39 cellular contexts compared by ENCODE assay signal in the genomic region with DNA sequence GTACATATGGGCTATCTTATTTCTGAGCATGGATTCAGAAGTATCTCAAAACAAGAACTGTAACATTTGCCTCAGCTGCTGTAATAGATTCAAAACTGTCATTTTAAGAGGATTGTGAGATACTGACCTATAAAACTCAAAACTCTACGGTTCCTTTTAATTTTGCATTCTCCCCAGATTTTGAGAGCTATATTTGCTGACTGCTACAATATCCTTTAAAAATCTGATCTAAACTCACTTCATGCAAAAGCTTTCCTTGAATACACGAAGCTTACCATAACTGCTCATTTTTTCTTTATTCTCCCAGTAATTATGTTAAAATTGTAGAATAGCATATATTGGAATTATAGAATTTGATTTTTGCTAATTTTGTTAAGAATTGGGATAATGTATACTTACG.
"Had no signal": no experiment of that assay in that cellular context is flagged by ENCODE, and none has a peak within 500 bp of the region (broad histone marks: within the 10 kb centered on the region; RNA-seq: fewer than 3 reads in every experiment).

No MANE protein-coding gene starts in this region.

- H3K4me3 Mint-ChIP-seq: activated naive CD4-positive, alpha-beta T cell treated with anti-CD3 and anti-CD28 coated beads for 36 hours; activated naive CD4-positive, alpha-beta T cell treated with anti-CD3 and anti-CD28 coated beads, Interleukin-2, amount 50 U/mL, for 24 hours; activated naive CD8-positive, alpha-beta T cell; activated naive CD8-positive, alpha-beta T cell treated with anti-CD3 and anti-CD28 coated beads for 36 hours; activated naive CD8-positive, alpha-beta T cell treated with anti-CD3 and anti-CD28 coated beads, Interleukin-2, amount 10 ng/mL, durations not matched to agents 7 days and 5 days; activated naive CD8-positive, alpha-beta T cell treated with anti-CD3 and anti-CD28 coated beads, Interleukin-2, amount 50 U/mL, for 24 hours; activated T-cell treated with anti-CD3 and anti-CD28 coated beads, Interleukin-2, amount 50 U/mL, for 24 hours; activated T-cell treated with anti-CD3 and anti-CD28 coated beads, Interleukin-2, amount 50 U/mL, for 4 hours; activated T-cell treated with anti-CD3 and anti-CD28 coated beads, Interleukin-2, amount 50 U/mL, for 72 hours; activated T-helper 1 cell treated with anti-CD3 and anti-CD28 coated beads, Interleukin-12 subunit alpha, Interleukin-12 subunit beta, Interleukin-2, Interleukin-4 antibody, amounts not matched to agents 30 ng/mL and 10 ng/mL and 1 ng/mL, durations not matched to agents 14 hours and 24 hours and 36 hours; activated T-helper 17 cell treated with anti-CD3 and anti-CD28 coated beads, Interleukin-2, amount 50 U/mL, for 72 hours; brain; central memory CD8-positive, alpha-beta T cell had no signal

- DNase-seq: activated effector memory CD4-positive, alpha-beta T cell treated with anti-CD3 and anti-CD28 coated beads, Interleukin-2, amount 50 U/mL, for 16 hours; activated effector memory CD4-positive, alpha-beta T cell treated with Interleukin-2 at 50 U/mL for 16 hours; activated gamma-delta T cell; activated gamma-delta T cell treated with Interleukin-2 at 50 U/mL for 16 hours; activated naive CD4-positive, alpha-beta T cell; activated naive CD4-positive, alpha-beta T cell treated with anti-CD3 and anti-CD28 coated beads for 36 hours; activated naive CD4-positive, alpha-beta T cell treated with anti-CD3 and anti-CD28 coated beads, Interleukin-2, amount 50 U/mL, for 16 hours; activated naive CD4-positive, alpha-beta T cell treated with Interleukin-2 at 50 U/mL for 16 hours; activated naive CD8-positive, alpha-beta T cell treated with anti-CD3 and anti-CD28 coated beads for 36 hours; activated naive CD8-positive, alpha-beta T cell treated with anti-CD3 and anti-CD28 coated beads, Interleukin-2, amount 10 ng/mL, durations not matched to agents 7 days and 5 days; activated naive CD8-positive, alpha-beta T cell treated with anti-CD3 and anti-CD28 coated beads, Interleukin-2, amount 50 U/mL, for 24 hours; activated T-cell treated with anti-CD3 and anti-CD28 coated beads, Interleukin-2, amount 50 U/mL, for 1 hour; activated T-cell treated with anti-CD3 and anti-CD28 coated beads, Interleukin-2, amount 50 U/mL, for 24 hours; activated T-cell treated with anti-CD3 and anti-CD28 coated beads, Interleukin-2, amount 50 U/mL, for 4 hours; activated T-cell treated with anti-CD3 and anti-CD28 coated beads, Interleukin-2, amount 50 U/mL, for 48 hours; activated T-cell treated with anti-CD3 and anti-CD28 coated beads, Interleukin-2, amount 50 U/mL, for 72 hours; adrenal gland; amniotic stem cell; amygdala; anterior cingulate cortex; aorta; body of pancreas; brain microvascular endothelial cell; caudate nucleus; central memory CD4-positive, alpha-beta T cell; cerebellar nuclear complex had no signal

- H3K27ac Mint-ChIP-seq: activated naive CD4-positive, alpha-beta T cell treated with anti-CD3 and anti-CD28 coated beads for 36 hours; activated naive CD4-positive, alpha-beta T cell treated with anti-CD3 and anti-CD28 coated beads, Interleukin-2, amount 50 U/mL, for 24 hours; activated naive CD4-positive, alpha-beta T cell treated with anti-CD3 and anti-CD28 coated beads, Interleukin-2, amount 50 U/mL, for 72 hours; activated naive CD8-positive, alpha-beta T cell; activated naive CD8-positive, alpha-beta T cell treated with anti-CD3 and anti-CD28 coated beads for 36 hours; activated naive CD8-positive, alpha-beta T cell treated with anti-CD3 and anti-CD28 coated beads, Interleukin-2, amount 10 ng/mL, durations not matched to agents 7 days and 5 days; activated naive CD8-positive, alpha-beta T cell treated with anti-CD3 and anti-CD28 coated beads, Interleukin-2, amount 50 U/mL, for 24 hours; activated T-cell treated with anti-CD3 and anti-CD28 coated beads, Interleukin-2, amount 50 U/mL, for 24 hours; activated T-cell treated with anti-CD3 and anti-CD28 coated beads, Interleukin-2, amount 50 U/mL, for 72 hours; activated T-helper 1 cell treated with anti-CD3 and anti-CD28 coated beads, Interleukin-12 subunit alpha, Interleukin-12 subunit beta, Interleukin-2, Interleukin-4 antibody, amounts not matched to agents 30 ng/mL and 10 ng/mL and 1 ng/mL, durations not matched to agents 14 hours and 24 hours and 36 hours; activated T-helper 17 cell treated with anti-CD3 and anti-CD28 coated beads, Interleukin-2, amount 50 U/mL, for 72 hours; activated T-helper 2 cell treated with anti-CD3 and anti-CD28 coated beads, Interferon-gamma antibody, Interleukin-2, Interleukin-4, amounts not matched to agents 10 μg/mL and 5 μg/mL and 100 μg/mL, durations not matched to agents 14 hours and 24 hours and 36 hours; brain had no signal

- H3K9me3 Mint-ChIP-seq: activated naive CD4-positive, alpha-beta T cell treated with anti-CD3 and anti-CD28 coated beads, Interleukin-2, amount 50 U/mL, for 24 hours; activated naive CD8-positive, alpha-beta T cell treated with anti-CD3 and anti-CD28 coated beads, Interleukin-2, amount 10 ng/mL, durations not matched to agents 7 days and 5 days; activated T-helper 1 cell treated with anti-CD3 and anti-CD28 coated beads, Interleukin-12 subunit alpha, Interleukin-12 subunit beta, Interleukin-2, Interleukin-4 antibody, amounts not matched to agents 30 ng/mL and 10 ng/mL and 1 ng/mL, durations not matched to agents 14 hours and 24 hours and 36 hours; brain had no signal

- H3K9me3 ChIP-seq: adrenal gland, ascending aorta, body of pancreas, breast epithelium had no signal

- ATAC-seq: activated naive CD4-positive, alpha-beta T cell treated with anti-CD3 and anti-CD28 coated beads, Interleukin-2, amount 50 U/mL, for 72 hours; activated naive CD8-positive, alpha-beta T cell treated with anti-CD3 and anti-CD28 coated beads, Interleukin-2, amount 50 U/mL, for 24 hours; activated T-cell treated with anti-CD3 and anti-CD28 coated beads, Interleukin-2, amount 50 U/mL, for 4 hours; activated T-cell treated with anti-CD3 and anti-CD28 coated beads, Interleukin-2, amount 50 U/mL, for 72 hours; activated T-helper 17 cell treated with anti-CD3 and anti-CD28 coated beads, Interleukin-2, amount 50 U/mL, for 72 hours; body of pancreas had no signal

- H3K27me3 ChIP-seq: adrenal gland, ascending aorta, body of pancreas, brain microvascular endothelial cell, breast epithelium, cardiac muscle cell had no signal

- H3K4me1 ChIP-seq: adrenal gland, ascending aorta, body of pancreas, breast epithelium had no signal

- H3K36me3 ChIP-seq: adrenal gland, ascending aorta, brain microvascular endothelial cell, breast epithelium, cardiac muscle cell had no signal

- FAIRE-seq: astrocyte, bronchial epithelial cell had no signal

- H3K27me3 Mint-ChIP-seq: activated naive CD4-positive, alpha-beta T cell treated with anti-CD3 and anti-CD28 coated beads, Interleukin-2, amount 50 U/mL, for 24 hours; activated naive CD8-positive, alpha-beta T cell; activated naive CD8-positive, alpha-beta T cell treated with anti-CD3 and anti-CD28 coated beads for 36 hours; activated naive CD8-positive, alpha-beta T cell treated with anti-CD3 and anti-CD28 coated beads, Interleukin-2, amount 10 ng/mL, durations not matched to agents 7 days and 5 days; activated naive CD8-positive, alpha-beta T cell treated with anti-CD3 and anti-CD28 coated beads, Interleukin-2, amount 50 U/mL, for 24 hours; activated T-cell treated with anti-CD3 and anti-CD28 coated beads, Interleukin-2, amount 50 U/mL, for 24 hours; activated T-helper 17 cell treated with anti-CD3 and anti-CD28 coated beads, Interleukin-2, amount 50 U/mL, for 72 hours; brain; central memory CD8-positive, alpha-beta T cell had no signal

- H3K4me1 Mint-ChIP-seq: activated naive CD4-positive, alpha-beta T cell treated with anti-CD3 and anti-CD28 coated beads, Interleukin-2, amount 50 U/mL, for 24 hours; activated naive CD8-positive, alpha-beta T cell treated with anti-CD3 and anti-CD28 coated beads for 36 hours; activated naive CD8-positive, alpha-beta T cell treated with anti-CD3 and anti-CD28 coated beads, Interleukin-2, amount 10 ng/mL, durations not matched to agents 7 days and 5 days; activated naive CD8-positive, alpha-beta T cell treated with anti-CD3 and anti-CD28 coated beads, Interleukin-2, amount 50 U/mL, for 24 hours; activated T-helper 17 cell treated with anti-CD3 and anti-CD28 coated beads, Interleukin-2, amount 50 U/mL, for 72 hours; brain; central memory CD8-positive, alpha-beta T cell had no signal

- H3K4me3 ChIP-seq: adrenal gland, ascending aorta, body of pancreas, breast epithelium, cardiac muscle cell had no signal

- H3K36me3 Mint-ChIP-seq: activated naive CD4-positive, alpha-beta T cell treated with anti-CD3 and anti-CD28 coated beads, Interleukin-2, amount 50 U/mL, for 24 hours; activated naive CD4-positive, alpha-beta T cell treated with anti-CD3 and anti-CD28 coated beads, Interleukin-2, amount 50 U/mL, for 72 hours; activated naive CD8-positive, alpha-beta T cell; activated naive CD8-positive, alpha-beta T cell treated with anti-CD3 and anti-CD28 coated beads for 36 hours; activated naive CD8-positive, alpha-beta T cell treated with anti-CD3 and anti-CD28 coated beads, Interleukin-2, amount 10 ng/mL, durations not matched to agents 7 days and 5 days; brain had no signal

- H3K27ac ChIP-seq: adrenal gland, ascending aorta, body of pancreas, brain microvascular endothelial cell, breast epithelium, cardiac muscle cell had no signal
